ENCODE assay signal across 17 cellular contexts in genomic region chr9:98009437-98009836, GRCh38. TPM values are rescaled to one million over a fixed set of nuclear protein-coding genes. Genes with fewer than 3 reads are reported as not detected.
A peak's percentile ranks its signal among the peaks of the same experiment; 100 is the strongest.
DNase-seq lines count a peak whose midpoint lies in the region; ATAC-seq, FAIRE-seq and TF ChIP-seq lines count a peak whose summit lies in the region.
"Had no signal": no experiment of that assay in that cellular context is flagged by ENCODE, and none has a peak within 500 bp of the region (broad histone marks: within the 10 kb centered on the region; RNA-seq: fewer than 3 reads in every experiment).

No MANE protein-coding gene starts in this region.

- peaks cover 13 to 19% of the 10 kb centered on the region in 2 donors for H3K4me1 Mint-ChIP-seq in natural killer cell
- H3K4me1 Mint-ChIP-seq in natural killer cell treated with Interleukin-12 subunit alpha and Interleukin-12 subunit beta and Interleukin-15 and Interleukin-18, amount 100 ng/mL, for 72 hours (ENCODE audit: low read depth in 2 of 2), result peaks cover 8 to 25% of the 10 kb centered on the region in 2 donors
- H3K4me1 Mint-ChIP-seq in activated naive CD8-positive, alpha-beta T cell treated with anti-CD3 and anti-CD28 coated beads for 36 hours, result peaks cover 35% of the 10 kb centered on the region
- no peaks in the 10 kb centered on the region for H3K4me1 Mint-ChIP-seq in mesothelial cell of epicardium

- no peak for TF ChIP-seq CTCF in natural killer cell (IDR thresholded peaks at IDR 0.05)
- no peak for TF ChIP-seq CTCF in mesothelial cell of epicardium (IDR thresholded peaks at IDR 0.05; ENCODE audit: unreplicated experiment)

- no peak overlapping the region for H3K4me3 Mint-ChIP-seq in natural killer cell
- H3K4me3 Mint-ChIP-seq in natural killer cell treated with Interleukin-12 subunit alpha and Interleukin-12 subunit beta and Interleukin-15 and Interleukin-18, amount 100 ng/mL, for 72 hours, result no peak overlapping the region
- peak overlapping the region; percentile 59 for H3K4me3 Mint-ChIP-seq in activated naive CD8-positive, alpha-beta T cell treated with anti-CD3 and anti-CD28 coated beads for 36 hours
- H3K4me3 Mint-ChIP-seq in mesothelial cell of epicardium, result no peak overlapping the region

- no peak for FAIRE-seq in frontal cortex (lab: Jason Lieb, UNC)
- FAIRE-seq: bronchial epithelial cell, G401.6, keratinocyte had no signal

- H3K9me3 Mint-ChIP-seq in natural killer cell (no peaks in the 10 kb centered on the region), mesothelial cell of epicardium (no peaks in the 10 kb centered on the region)
- no peaks in the 10 kb centered on the region for H3K9me3 Mint-ChIP-seq in natural killer cell treated with Interleukin-12 subunit alpha and Interleukin-12 subunit beta and Interleukin-15 and Interleukin-18, amount 100 ng/mL, for 72 hours
- H3K9me3 Mint-ChIP-seq in activated naive CD8-positive, alpha-beta T cell treated with anti-CD3 and anti-CD28 coated beads for 36 hours, result no peaks in the 10 kb centered on the region
- H3K9me3 Mint-ChIP-seq: activated naive CD4-positive, alpha-beta T cell treated with anti-CD3 and anti-CD28 coated beads, Interleukin-2, amount 50 U/mL, for 72 hours had no signal

- DNase-seq in natural killer cell (no peak), mesothelial cell of epicardium (ENCODE audit: low spot score in 2 of 2, unreplicated experiment in 2 of 2) (no peak), NCI-H1417 (lab: John Stamatoyannopoulos, UW) (no peak), frontal cortex (ENCODE audit: low spot score in 2 of 2) (no peak)
- no peak for DNase-seq in natural killer cell treated with Interleukin-12 subunit alpha and Interleukin-12 subunit beta and Interleukin-15 and Interleukin-18, amount 100 ng/mL, for 72 hours (ENCODE audit: low spot score)
- no peak for DNase-seq in activated naive CD8-positive, alpha-beta T cell treated with anti-CD3 and anti-CD28 coated beads for 36 hours
- no peak for DNase-seq in stimulated activated naive CD4-positive, alpha-beta T cell (lab: John Stamatoyannopoulos, UW)
- DNase-seq: hippocampal formation; mesenchymal stem cell; NCI-H1694 treated with DMSO at 0.1 percent for 48 hours; NCI-H345; stimulated activated CD4-positive, alpha-beta T cell treated with anti-CD3 and anti-CD28 coated beads, Interleukin-2, amount 100 ng/mL, for 24 hours had no signal

- no peaks in the 10 kb centered on the region for H3K27me3 Mint-ChIP-seq in natural killer cell (ENCODE audit: low read depth in 2 of 2)
- no peaks in the 10 kb centered on the region for H3K27me3 Mint-ChIP-seq in natural killer cell treated with Interleukin-12 subunit alpha and Interleukin-12 subunit beta and Interleukin-15 and Interleukin-18, amount 100 ng/mL, for 72 hours
- no peaks in the 10 kb centered on the region for H3K27me3 Mint-ChIP-seq in activated naive CD8-positive, alpha-beta T cell treated with anti-CD3 and anti-CD28 coated beads for 36 hours
- no peaks in the 10 kb centered on the region for H3K27me3 Mint-ChIP-seq in mesothelial cell of epicardium (ENCODE audit: low read depth)

- no peak for ATAC-seq in natural killer cell
- no peak for ATAC-seq in natural killer cell treated with Interleukin-12 subunit alpha and Interleukin-12 subunit beta and Interleukin-15 and Interleukin-18, amount 100 ng/mL, for 72 hours
- ATAC-seq in GM21528 (IDR thresholded peaks at IDR 0.05; ENCODE audit: low FRiP score, unreplicated experiment), result no peak
- ATAC-seq: activated naive CD4-positive, alpha-beta T cell treated with anti-CD3 and anti-CD28 coated beads, Interleukin-2, amount 50 U/mL, for 72 hours had no signal

- H3K36me3 Mint-ChIP-seq in natural killer cell (peaks cover 30% of the 10 kb centered on the region), mesothelial cell of epicardium (peaks cover 52% of the 10 kb centered on the region)
- peaks cover 50% of the 10 kb centered on the region for H3K36me3 Mint-ChIP-seq in natural killer cell treated with Interleukin-12 subunit alpha and Interleukin-12 subunit beta and Interleukin-15 and Interleukin-18, amount 100 ng/mL, for 72 hours
- H3K36me3 Mint-ChIP-seq in activated naive CD8-positive, alpha-beta T cell treated with anti-CD3 and anti-CD28 coated beads for 36 hours, result peaks cover 52% of the 10 kb centered on the region

- intact Hi-C loops in natural killer cell (cut with micrococcal nuclease), result no loop called here

- H3K27ac Mint-ChIP-seq in natural killer cell (peak overlapping the region; percentile 43 to 70), mesothelial cell of epicardium (peak overlapping the region; percentile 30)
- H3K27ac Mint-ChIP-seq in natural killer cell treated with Interleukin-12 subunit alpha and Interleukin-12 subunit beta and Interleukin-15 and Interleukin-18, amount 100 ng/mL, for 72 hours, result peak overlapping the region in 1 of 2 donors; percentile 70
- H3K27ac Mint-ChIP-seq in activated naive CD8-positive, alpha-beta T cell treated with anti-CD3 and anti-CD28 coated beads for 36 hours, result peak overlapping the region; percentile 79

RNA-seq across cellular contexts. Expression of gene ANP32B, which starts 26.3 kb away (rescaled TPM):
- total RNA-seq in natural killer cell, result 100 to 1,000 TPM in 2 of 3 donors, 10 to 100 TPM in 1; 89.9 to 107 (median 100) TPM
- total RNA-seq in natural killer cell treated with Interleukin-12 subunit alpha and Interleukin-12 subunit beta and Interleukin-15 and Interleukin-18, amount 100 ng/mL, for 72 hours, result 100 to 1,000 TPM; 160 to 345 TPM
- 100 to 1,000 TPM; 397 to 405 TPM for total RNA-seq in activated naive CD8-positive, alpha-beta T cell treated with anti-CD3 and anti-CD28 coated beads for 36 hours
- total RNA-seq in mesothelial cell of epicardium, result 137 to 143 TPM (median 139 TPM) in 3 replicates
- 6.1 TPM for total RNA-seq in frontal cortex

RNA-seq across cellular contexts. Expression of gene NANS, which starts 47.1 kb away (rescaled TPM):
- total RNA-seq in natural killer cell (10 to 100 TPM; 30.7 to 36.8 (median 34.1) TPM), mesothelial cell of epicardium (36.7 to 39.5 TPM (median 36.9 TPM) in 3 replicates), frontal cortex (22.8 TPM)
- total RNA-seq in natural killer cell treated with Interleukin-12 subunit alpha and Interleukin-12 subunit beta and Interleukin-15 and Interleukin-18, amount 100 ng/mL, for 72 hours, result 10 to 100 TPM; 41.2 to 72.9 TPM
- total RNA-seq in activated naive CD8-positive, alpha-beta T cell treated with anti-CD3 and anti-CD28 coated beads for 36 hours, result 10 to 100 TPM; 46.1 to 47.4 TPM

Comparison
In these comparisons a context has a peak if more than half of its experiments do, and no peak if none do; other contexts are left out.
1. RNA of gene ANP32B, which starts 26.3 kb away (total RNA-seq): 397 to 405 TPM in activated naive CD8-positive, alpha-beta T cell treated with anti-CD3 and anti-CD28 coated beads for 36 hours, 160 to 345 TPM in natural killer cell treated with Interleukin-12 subunit alpha and Interleukin-12 subunit beta and Interleukin-15 and Interleukin-18, amount 100 ng/mL, for 72 hours, 137 to 143 TPM in mesothelial cell of epicardium and 89.9 to 107 TPM in natural killer cell; 6.1 TPM in frontal cortex (single experiment); every median in the first group is over 10 times any median in the second.